17 cellular contexts compared by ENCODE assay signal in the genomic region with DNA sequence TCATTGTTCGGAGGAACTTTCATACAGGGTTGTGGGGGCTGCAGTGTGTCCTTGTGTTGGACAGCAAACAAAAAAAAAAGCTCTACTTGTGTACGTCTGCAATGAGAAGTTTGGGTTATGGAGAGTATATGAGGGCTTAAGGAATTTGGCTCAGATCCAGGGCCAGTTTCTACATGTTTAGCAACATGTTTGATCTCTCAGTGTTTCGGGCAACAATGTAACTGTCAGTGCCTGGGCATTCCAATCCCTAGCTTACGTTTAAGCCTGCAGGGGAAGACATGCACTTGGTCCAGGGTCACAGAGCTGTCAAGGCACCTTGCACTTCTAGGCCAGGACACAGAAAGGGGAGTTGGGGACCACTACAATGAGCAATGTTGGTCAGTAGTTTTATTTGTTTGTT. TPM values are rescaled to one million over a fixed set of nuclear protein-coding genes. Genes with fewer than 3 reads are reported as not detected.
A peak's percentile ranks its signal among the peaks of the same experiment; 100 is the strongest.
DNase-seq lines count a peak whose midpoint lies in the region; ATAC-seq and TF ChIP-seq lines count a peak whose summit lies in the region.
"Had no signal": no experiment of that assay in that cellular context is flagged by ENCODE, and none has a peak within 500 bp of the region (broad histone marks: within the 10 kb centered on the region; RNA-seq: fewer than 3 reads in every experiment).

No MANE protein-coding gene starts in this region.

- peaks cover 13% of the 10 kb centered on the region for H3K79me1 ChIP-seq in mesenchymal stem cell (replicated peaks; ENCODE audit: low read length, poor library complexity, severe bottlenecking)

- no peak overlapping the region for H3K9ac ChIP-seq in mesenchymal stem cell (ENCODE audit: low read length)

- H3K36me3 ChIP-seq in mesenchymal stem cell (ENCODE audit: control insufficient read depth in 1 of 2, insufficient read depth in 2 of 2, low read depth in 1 of 2, low read length in 2 of 2) = peaks cover 7 to 17% of the 10 kb centered on the region in 2 experiments

- peaks cover 71% of the 10 kb centered on the region for H3K36me3 Mint-ChIP-seq in CD4-positive, alpha-beta T cell (ENCODE audit: low read depth)

- H3K27ac ChIP-seq in RWPE1 = no peak overlapping the region; the same call in 1 of the 2 replicates
- no peak overlapping the region for H3K27ac ChIP-seq in mesenchymal stem cell (ENCODE audit: low read length, poor library complexity, severe bottlenecking)
- no peak overlapping the region for H3K27ac ChIP-seq in CD4-positive, alpha-beta T cell (ENCODE audit: low read depth, low read length)

- no peak overlapping the region for H2AFZ ChIP-seq in mesenchymal stem cell (ENCODE audit: low read depth, low read length)

- H3K9me3 ChIP-seq in mesenchymal stem cell (ENCODE audit: control insufficient read depth, low read length) = peaks cover 1% of the 10 kb centered on the region
- peaks cover 28% of the 10 kb centered on the region for H3K9me3 ChIP-seq in CD4-positive, alpha-beta T cell (ENCODE audit: control insufficient read depth, low read length)

- 92% methylated on average over 4 of the region's 4 CpGs for WGBS in mesenchymal stem cell

- no peak overlapping the region for H2AK5ac ChIP-seq in mesenchymal stem cell (ENCODE audit: low read length, severe bottlenecking)

- H3K4me1 ChIP-seq in mesenchymal stem cell (ENCODE audit: control insufficient read depth, insufficient read depth, low read depth, low read length) = no peaks in the 10 kb centered on the region

- intact Hi-C loops in CD4-positive, alpha-beta T cell (cut with DNase I, micrococcal nuclease) = no loop called here

- no peak overlapping the region for H2BK12ac ChIP-seq in mesenchymal stem cell (ENCODE audit: low read length in 2 of 2)

- H4K8ac ChIP-seq in mesenchymal stem cell (ENCODE audit: low read length) = no peak overlapping the region

- H3K27me3 Mint-ChIP-seq in CD4-positive, alpha-beta T cell = no peaks in the 10 kb centered on the region
- H3K27me3 Mint-ChIP-seq: CD8-positive, alpha-beta memory T cell had no signal

- no peak overlapping the region for H4K91ac ChIP-seq in mesenchymal stem cell (ENCODE audit: low read length)

- no peak overlapping the region for H3K4me3 ChIP-seq in mesenchymal stem cell (ENCODE audit: insufficient read depth in 1 of 2, low read depth in 1 of 2, low read length in 2 of 2)

- H3K4me3 Mint-ChIP-seq in CD4-positive, alpha-beta T cell = no peak overlapping the region
- H3K4me3 Mint-ChIP-seq: CD8-positive, alpha-beta memory T cell; H9 had no signal

- H3K4ac ChIP-seq in mesenchymal stem cell (ENCODE audit: low read depth in 1 of 2, low read length in 2 of 2) = no peak overlapping the region

- peaks cover 2% of the 10 kb centered on the region for H3K9me3 Mint-ChIP-seq in CD4-positive, alpha-beta T cell
- H3K9me3 Mint-ChIP-seq: H9 had no signal

- peak; percentile 69 for DNase-seq in HPDE6-E6E7 (ENCODE audit: extremely low spot score)
- peak; percentile 59 for DNase-seq in RWPE1 (ENCODE audit: low spot score)
- DNase-seq in mesenchymal stem cell = peak; percentile 25
- no peak for DNase-seq in GM10266 (ENCODE audit: extremely low spot score)
- no peak for DNase-seq in GM20000 (ENCODE audit: low spot score)
- no peak for DNase-seq in CD4-positive, alpha-beta T cell
- DNase-seq: CD8-positive, alpha-beta memory T cell; H9; Kasumi-1; NCI-H1436; NCI-H2029 treated with DMSO at 0.1 percent for 48 hours; NCI-H524 treated with DMSO at 0.1 percent for 48 hours; SHP77 had no signal

- H3K27me3 ChIP-seq in mesenchymal stem cell (ENCODE audit: control insufficient read depth in 1 of 2, insufficient read depth in 1 of 2, low read length in 2 of 2) = no peaks in the 10 kb centered on the region
- no peaks in the 10 kb centered on the region for H3K27me3 ChIP-seq in CD4-positive, alpha-beta T cell (ENCODE audit: control insufficient read depth, insufficient read depth, low read length)

- no peak overlapping the region for H2BK15ac ChIP-seq in mesenchymal stem cell (ENCODE audit: low read depth, poor library complexity, severe bottlenecking)

- H3K18ac ChIP-seq in mesenchymal stem cell (ENCODE audit: low read depth in 1 of 2, low read length in 2 of 2) = no peak overlapping the region

- no peak overlapping the region for H3K14ac ChIP-seq in mesenchymal stem cell (ENCODE audit: low read length in 2 of 2)

- no peak overlapping the region for H2BK120ac ChIP-seq in mesenchymal stem cell (ENCODE audit: low read depth, low read length)

- no peak overlapping the region for H3K23ac ChIP-seq in mesenchymal stem cell (ENCODE audit: low read length in 2 of 2)

- H3K27ac Mint-ChIP-seq in CD4-positive, alpha-beta T cell = no peak overlapping the region
- H3K27ac Mint-ChIP-seq: CD8-positive, alpha-beta memory T cell; H9 had no signal

- CTCF ChIA-PET in RWPE1 (lab: Yijun Ruan, JAX) = no interaction called here
- CTCF ChIA-PET in CD4-positive, alpha-beta T cell (lab: Charles Lee) = no interaction called here

- no peaks in the 10 kb centered on the region for H3K4me1 Mint-ChIP-seq in CD4-positive, alpha-beta T cell (ENCODE audit: low read depth)
- H3K4me1 Mint-ChIP-seq: CD8-positive, alpha-beta memory T cell; H9 had no signal

- ATAC-seq in esophagus mucosa (peak; percentile 80), GM19324 (IDR thresholded peaks at IDR 0.05; ENCODE audit: low FRiP score, unreplicated experiment) (no peak)
- no peak for ATAC-seq in CD4-positive, alpha-beta T cell (ENCODE audit: poor library complexity)
- ATAC-seq: Panc1, SK-N-SH treated with all-trans-retinoic acid at 6 μM for 48 hours had no signal

- POLR2A ChIA-PET in RWPE1 (lab: Yijun Ruan, JAX; ENCODE audit: low non-redundant PET) = interaction anchor here (0.5 kb wide), 1 partner anchor 1173 kb away, joined by 3 read pairs; no protein-coding TSS in a partner anchor
- POLR2A ChIA-PET in CD4-positive, alpha-beta T cell (lab: Charles Lee) = no interaction called here

- no peak overlapping the region for H3K4me2 ChIP-seq in mesenchymal stem cell (ENCODE audit: low read length, poor library complexity, severe bottlenecking)

- H2BK5ac ChIP-seq in mesenchymal stem cell (ENCODE audit: low read depth, low read length, poor library complexity, severe bottlenecking) = no peak overlapping the region

- TF ChIP-seq CTCF in RWPE1 (conservative IDR thresholded peaks at IDR 0.05; ENCODE audit: low read depth) (no peak), GM10266 (IDR thresholded peaks at IDR 0.05; ENCODE audit: control insufficient read depth, insufficient read depth, low read depth, missing control alignments) (no peak), GM20000 (IDR thresholded peaks at IDR 0.05; ENCODE audit: extremely low read depth, missing control alignments) (no peak)
- TF ChIP-seq CTCF in CD4-positive, alpha-beta T cell (IDR thresholded peaks at IDR 0.05) = no peak

RNA-seq across cellular contexts. Expression of gene ZNF543, which starts 13.9 kb away (rescaled TPM):
- 4.5 TPM for total RNA-seq in esophagus mucosa
- polyA plus RNA-seq in mesenchymal stem cell (2013, experiment 1 of 2) = 1.9 TPM
- polyA plus RNA-seq in mesenchymal stem cell (2013, experiment 2 of 2) = 2.2 TPM
- total RNA-seq in CD4-positive, alpha-beta T cell = 1 to 10 TPM; 4.0 to 4.3 TPM

RNA-seq across cellular contexts. Expression of gene ZNF304, which starts 16.9 kb away (rescaled TPM):
- 5.3 TPM for total RNA-seq in esophagus mucosa
- polyA plus RNA-seq in mesenchymal stem cell (2013, experiment 1 of 2) = 3.3 TPM
- 3.3 TPM for polyA plus RNA-seq in mesenchymal stem cell (2013, experiment 2 of 2)
- 1 to 10 TPM; 4.9 to 5.4 TPM for total RNA-seq in CD4-positive, alpha-beta T cell

RNA-seq across cellular contexts. Expression of gene TRAPPC2B, which starts 29.2 kb away (rescaled TPM):
- 8.4 TPM for total RNA-seq in esophagus mucosa
- 23.5 TPM for polyA plus RNA-seq in mesenchymal stem cell (2013, experiment 1 of 2)
- 22.8 TPM for polyA plus RNA-seq in mesenchymal stem cell (2013, experiment 2 of 2)
- 10 to 100 TPM; 11.5 to 12.7 TPM for total RNA-seq in CD4-positive, alpha-beta T cell

RNA-seq across cellular contexts. Expression of gene ZNF547, which starts 29.2 kb away (rescaled TPM):
- 1.4 TPM for total RNA-seq in esophagus mucosa
- polyA plus RNA-seq in mesenchymal stem cell (2013, experiment 1 of 2) = 1.2 TPM
- polyA plus RNA-seq in mesenchymal stem cell (2013, experiment 2 of 2) = 1.0 TPM
- 1 to 10 TPM; 1.4 to 2.1 TPM for total RNA-seq in CD4-positive, alpha-beta T cell

RNA-seq across cellular contexts. Expression of gene ZNF460, which starts 53.9 kb away (rescaled TPM):
- 68.7 TPM for total RNA-seq in esophagus mucosa
- polyA plus RNA-seq in mesenchymal stem cell (2013, experiment 1 of 2) = 2.1 TPM
- 1.8 TPM for polyA plus RNA-seq in mesenchymal stem cell (2013, experiment 2 of 2)
- 10 to 100 TPM; 64.9 to 65.0 TPM for total RNA-seq in CD4-positive, alpha-beta T cell

Comparison
In these comparisons a context has a peak if more than half of its experiments do, and no peak if none do; other contexts are left out.
1. DNase-seq: peak in HPDE6-E6E7 (single experiment), RWPE1 (single experiment) and mesenchymal stem cell (single experiment); none in GM10266 (single experiment), GM20000 (single experiment) and CD4-positive, alpha-beta T cell (0 of 10).